ENCODE assay signal across 21 cellular contexts in genomic region chr2:179524940-179525339, GRCh38.
"Had no signal": no experiment of that assay in that cellular context is flagged by ENCODE, and none has a peak within 500 bp of the region (broad histone marks: within the 10 kb centered on the region; RNA-seq: fewer than 3 reads in every experiment).

No MANE protein-coding gene starts in this region.

- H3K27ac Mint-ChIP-seq: activated CD8-positive, alpha-beta T cell treated with anti-CD3 and anti-CD28 coated beads for 36 hours; activated naive CD4-positive, alpha-beta T cell treated with anti-CD3 and anti-CD28 coated beads for 36 hours; activated T-helper 17 cell treated with anti-CD3 and anti-CD28 coated beads, Interleukin-2, amount 50 U/mL, for 72 hours; dendritic cell treated with granulocyte-macrophage colony-stimulating factor and Interleukin-4, amounts not matched to agents 40 ng/mL and 50 ng/mL, for 4 days; mesothelial cell of epicardium; progenitor cell of endocrine pancreas; stimulated activated naive B cell treated with anti-CD40 and anti-IgM and Interleukin-4, amounts not matched to agents 10 μg/mL and 1 μg/mL and 100 μg/mL, for 72 hours had no signal

- H3K27me3 ChIP-seq: breast epithelium, esophagus squamous epithelium, right lobe of liver, spleen, upper lobe of right lung had no signal

- ATAC-seq: activated CD8-positive, alpha-beta T cell treated with anti-CD3 and anti-CD28 coated beads for 36 hours; activated T-helper 17 cell treated with anti-CD3 and anti-CD28 coated beads, Interleukin-2, amount 50 U/mL, for 72 hours; left colon; lower lobe of right lung; stimulated activated naive B cell treated with anti-CD40 and anti-IgM and Interleukin-4, amounts not matched to agents 10 μg/mL and 1 μg/mL and 100 μg/mL, for 72 hours; upper lobe of right lung had no signal

- DNase-seq: activated CD4-positive, alpha-beta T cell treated with anti-CD3 and anti-CD28 coated beads for 48 hours; activated CD4-positive, CD25-positive, alpha-beta regulatory T cell; activated CD8-positive, alpha-beta T cell treated with anti-CD3 and anti-CD28 coated beads for 36 hours; activated naive CD4-positive, alpha-beta T cell treated with anti-CD3 and anti-CD28 coated beads for 36 hours; activated T-cell treated with anti-CD3 and anti-CD28 coated beads, Interleukin-2, amount 50 U/mL, for 1 hour; effector CD8-positive, alpha-beta T cell; esophagus squamous epithelium; left colon; lower lobe of right lung; occipital lobe; right lobe of liver; spleen; stimulated activated naive B cell treated with anti-CD40 and anti-IgM and Interleukin-4, amounts not matched to agents 10 μg/mL and 1 μg/mL and 100 μg/mL, for 72 hours; T-helper 1 cell; T-helper 9 cell; upper lobe of right lung had no signal

- H3K4me3 ChIP-seq: breast epithelium, esophagus squamous epithelium, lower lobe of right lung, right lobe of liver, spleen, upper lobe of right lung had no signal

- H3K4me1 Mint-ChIP-seq: activated T-helper 17 cell treated with anti-CD3 and anti-CD28 coated beads, Interleukin-2, amount 50 U/mL, for 72 hours; mesothelial cell of epicardium; stimulated activated naive B cell treated with anti-CD40 and anti-IgM and Interleukin-4, amounts not matched to agents 10 μg/mL and 1 μg/mL and 100 μg/mL, for 72 hours had no signal

- H3K9me3 Mint-ChIP-seq: activated CD8-positive, alpha-beta T cell treated with anti-CD3 and anti-CD28 coated beads for 36 hours; activated naive CD4-positive, alpha-beta T cell treated with anti-CD3 and anti-CD28 coated beads for 36 hours; activated T-helper 17 cell treated with anti-CD3 and anti-CD28 coated beads, Interleukin-2, amount 50 U/mL, for 72 hours; dendritic cell treated with granulocyte-macrophage colony-stimulating factor and Interleukin-4, amounts not matched to agents 40 ng/mL and 50 ng/mL, for 4 days; mesothelial cell of epicardium; stimulated activated naive B cell treated with anti-CD40 and anti-IgM and Interleukin-4, amounts not matched to agents 10 μg/mL and 1 μg/mL and 100 μg/mL, for 72 hours had no signal

- H3K27ac ChIP-seq: breast epithelium, esophagus squamous epithelium, lower lobe of right lung, right lobe of liver, spleen, upper lobe of right lung had no signal

- H3K36me3 Mint-ChIP-seq: mesothelial cell of epicardium; stimulated activated naive B cell treated with anti-CD40 and anti-IgM and Interleukin-4, amounts not matched to agents 10 μg/mL and 1 μg/mL and 100 μg/mL, for 72 hours had no signal

- H3K9me3 ChIP-seq: breast epithelium, esophagus squamous epithelium, lower lobe of right lung, right lobe of liver, spleen, upper lobe of right lung had no signal

- H3K4me1 ChIP-seq: breast epithelium, esophagus squamous epithelium, lower lobe of right lung, spleen, upper lobe of right lung had no signal

- H3K27me3 Mint-ChIP-seq: activated T-helper 17 cell treated with anti-CD3 and anti-CD28 coated beads, Interleukin-2, amount 50 U/mL, for 72 hours; dendritic cell treated with granulocyte-macrophage colony-stimulating factor and Interleukin-4, amounts not matched to agents 40 ng/mL and 50 ng/mL, for 4 days; progenitor cell of endocrine pancreas; stimulated activated naive B cell treated with anti-CD40 and anti-IgM and Interleukin-4, amounts not matched to agents 10 μg/mL and 1 μg/mL and 100 μg/mL, for 72 hours had no signal

- H3K36me3 ChIP-seq: breast epithelium, esophagus squamous epithelium, lower lobe of right lung, right lobe of liver, spleen, upper lobe of right lung had no signal

- H3K4me3 Mint-ChIP-seq: activated CD8-positive, alpha-beta T cell treated with anti-CD3 and anti-CD28 coated beads for 36 hours; activated naive CD4-positive, alpha-beta T cell treated with anti-CD3 and anti-CD28 coated beads for 36 hours; activated T-helper 17 cell treated with anti-CD3 and anti-CD28 coated beads, Interleukin-2, amount 50 U/mL, for 72 hours; dendritic cell treated with granulocyte-macrophage colony-stimulating factor and Interleukin-4, amounts not matched to agents 40 ng/mL and 50 ng/mL, for 4 days; mesothelial cell of epicardium; stimulated activated naive B cell treated with anti-CD40 and anti-IgM and Interleukin-4, amounts not matched to agents 10 μg/mL and 1 μg/mL and 100 μg/mL, for 72 hours had no signal
